9 cellular contexts compared by ENCODE assay signal in genomic region chr10:125038637-125039036, GRCh38.
DNase-seq lines count a peak whose midpoint lies in the region; ATAC-seq and TF ChIP-seq lines count a peak whose summit lies in the region.
"Had no signal": no experiment of that assay in that cellular context is flagged by ENCODE, and none has a peak within 500 bp of the region (broad histone marks: within the 10 kb centered on the region; RNA-seq: fewer than 3 reads in every experiment).

No MANE protein-coding gene starts in this region.

- peaks cover 53 to 62% of the 10 kb centered on the region in 2 donors for H3K4me1 ChIP-seq in thyroid gland

- no peaks in the 10 kb centered on the region for H3K9me3 ChIP-seq in thyroid gland

- intact Hi-C loops in thyroid gland (cut with DNase I): no loop called here

- ATAC-seq in WTC11: peak; percentile 74
- ATAC-seq in HG03196 (IDR thresholded peaks at IDR 0.05; ENCODE audit: unreplicated experiment): no peak
- no peak for ATAC-seq in HG02981 (IDR thresholded peaks at IDR 0.05; ENCODE audit: unreplicated experiment)

- POLR2A ChIA-PET in WTC11 (lab: Charles Lee): no interaction called here

- H3K4me3 Mint-ChIP-seq in WTC11: no peak overlapping the region

- peaks cover 37% of the 10 kb centered on the region for H3K36me3 Mint-ChIP-seq in WTC11

- TF ChIP-seq POLR2A in thyroid gland (IDR thresholded peaks at IDR 0.05): no peak

- WGBS in thyroid gland, 2 donors: 41 to 52% methylated on average over 8 of the region's 8 CpGs

- H3K4me1 Mint-ChIP-seq in WTC11: peaks cover 93% of the 10 kb centered on the region

- DNase-seq in DMS53 (lab: John Stamatoyannopoulos, UW) (peak; percentile 29), DMS53 treated with DMSO at 0.1 percent for 48 hours (lab: John Stamatoyannopoulos, UW; ENCODE audit: unreplicated experiment) (no peak), WTC11 (ENCODE audit: low spot score) (peak; percentile 37), iPS-NIHi11 (ENCODE audit: low spot score) (peak; percentile 76), thyroid gland (peak; percentile 78 to 84)
- no peak for DNase-seq in activated CD4-positive, alpha-beta T cell treated with anti-CD3 and anti-CD28 coated beads, Interleukin-2, amount 50 U/mL, for 48 hours
- DNase-seq: activated T-cell treated with anti-CD3 and anti-CD28 coated beads, Interleukin-2, amount 50 U/mL, for 1 hour had no signal

- H3K9me3 Mint-ChIP-seq in WTC11: no peaks in the 10 kb centered on the region

- CTCF ChIA-PET in WTC11 (lab: Charles Lee): interaction anchor here (2.1 kb wide), 1 partner anchor 9 kb away, joined by 14 read pairs; no protein-coding TSS in a partner anchor

- H3K4me3 ChIP-seq in thyroid gland (replicated peaks in 1 of 3): no peak overlapping the region

- H3K27ac Mint-ChIP-seq in WTC11: peak overlapping the region; percentile 13

- peak overlapping the region in 1 of 3 donors; percentile 2 for H3K27ac ChIP-seq in thyroid gland

- no peak for TF ChIP-seq CTCF in WTC11 (IDR thresholded peaks at IDR 0.05)
- peak in 5 of 6 experiments; percentile 16 to 64 (median 46) for TF ChIP-seq CTCF in thyroid gland (IDR thresholded peaks at IDR 0.05)

- no peaks in the 10 kb centered on the region for H3K27me3 ChIP-seq in thyroid gland

- H3K27me3 Mint-ChIP-seq in WTC11 (ENCODE audit: low read depth): no peaks in the 10 kb centered on the region

- no peaks in the 10 kb centered on the region for H3K36me3 ChIP-seq in thyroid gland

TF ChIP-seq in WTC11, 78 proteins besides CTCF, POLR2A, EP300 and RAD21 (continues in another document):
- no peak for TF ChIP-seq JAZF1 (CRISPR knock-in tag; IDR thresholded peaks at IDR 0.05)
- TF ChIP-seq ZMAT4 (CRISPR knock-in tag; IDR thresholded peaks at IDR 0.05): no peak
- TF ChIP-seq ZSCAN18 (CRISPR knock-in tag; IDR thresholded peaks at IDR 0.05): no peak
- TF ChIP-seq ERG (CRISPR knock-in tag; IDR thresholded peaks at IDR 0.05): no peak
- TF ChIP-seq JUN (CRISPR knock-in tag; IDR thresholded peaks at IDR 0.05): no peak
- TF ChIP-seq ZNF138 (CRISPR knock-in tag; conservative IDR thresholded peaks at IDR 0.05): no peak
- no peak for TF ChIP-seq HMGXB4 (CRISPR knock-in tag; IDR thresholded peaks at IDR 0.05)
- no peak for TF ChIP-seq AFF4 (CRISPR knock-in tag; IDR thresholded peaks at IDR 0.05; ENCODE audit: borderline replicate concordance)
- no peak for TF ChIP-seq PREB (CRISPR knock-in tag; IDR thresholded peaks at IDR 0.05; ENCODE audit: borderline replicate concordance)
- no peak for TF ChIP-seq ZNF263 (CRISPR knock-in tag; IDR thresholded peaks at IDR 0.05; ENCODE audit: low read depth)
- TF ChIP-seq ATF6 (CRISPR knock-in tag; IDR thresholded peaks at IDR 0.05): no peak
- TF ChIP-seq ETV6 (CRISPR knock-in tag; IDR thresholded peaks at IDR 0.05): no peak

Comparison
In these comparisons a context has a peak if more than half of its experiments do, and no peak if none do; other contexts are left out.
1. DNase-seq: peak in DMS53 (single experiment), WTC11 (single experiment), iPS-NIHi11 (single experiment) and thyroid gland (2 of 2); none in DMS53 treated with DMSO at 0.1 percent for 48 hours (single experiment) and activated CD4-positive, alpha-beta T cell treated with anti-CD3 and anti-CD28 coated beads, Interleukin-2, amount 50 U/mL, for 48 hours (0 of 2).